ENCODE assay signal across 1 cellular context in genomic region chr1:202616355-202616910, GRCh38.
TF ChIP-seq lines count a peak whose summit lies in the region.

No MANE protein-coding gene starts in this region.

TF ChIP-seq in GM23338, 12 proteins besides CTCF, POLR2A, EP300 and RAD21 (continued from another document):
- TF ChIP-seq, protein P1, sequence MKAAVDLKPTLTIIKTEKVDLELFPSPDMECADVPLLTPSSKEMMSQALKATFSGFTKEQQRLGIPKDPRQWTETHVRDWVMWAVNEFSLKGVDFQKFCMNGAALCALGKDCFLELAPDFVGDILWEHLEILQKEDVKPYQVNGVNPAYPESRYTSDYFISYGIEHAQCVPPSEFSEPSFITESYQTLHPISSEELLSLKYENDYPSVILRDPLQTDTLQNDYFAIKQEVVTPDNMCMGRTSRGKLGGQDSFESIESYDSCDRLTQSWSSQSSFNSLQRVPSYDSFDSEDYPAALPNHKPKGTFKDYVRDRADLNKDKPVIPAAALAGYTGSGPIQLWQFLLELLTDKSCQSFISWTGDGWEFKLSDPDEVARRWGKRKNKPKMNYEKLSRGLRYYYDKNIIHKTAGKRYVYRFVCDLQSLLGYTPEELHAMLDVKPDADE (IDR thresholded peaks at IDR 0.05): no peak
- TF ChIP-seq ZNF331 (CRISPR knock-in tag; IDR thresholded peaks at IDR 0.05; ENCODE audit: low read depth) (no peak), EZH2phosphoT487 (IDR thresholded peaks at IDR 0.05; ENCODE audit: unreplicated experiment) (no peak)
